In genomic region chr9:4066120-4066519, GRCh38 we compare ENCODE assay signal across 24 cellular contexts.
A peak's percentile ranks its signal among the peaks of the same experiment; 100 is the strongest.
DNase-seq lines count a peak whose midpoint lies in the region; ATAC-seq and TF ChIP-seq lines count a peak whose summit lies in the region.
"Had no signal": no experiment of that assay in that cellular context is flagged by ENCODE, and none has a peak within 500 bp of the region (broad histone marks: within the 10 kb centered on the region; RNA-seq: fewer than 3 reads in every experiment).

No MANE protein-coding gene starts in this region.

- H3K27me3 ChIP-seq in SK-N-SH (ENCODE audit: insufficient read depth) (no peaks in the 10 kb centered on the region), endodermal cell (ENCODE audit: control insufficient read depth, insufficient read depth, low read length, poor library complexity, severe bottlenecking) (no peaks in the 10 kb centered on the region), upper lobe of left lung (no peaks in the 10 kb centered on the region), thyroid gland (no peaks in the 10 kb centered on the region)
- H3K27me3 ChIP-seq: ovary, transverse colon had no signal

- CTCF ChIA-PET in SK-N-SH (lab: Yijun Ruan, JAX) (no interaction called here), MCF 10A (lab: Yijun Ruan, JAX) (interaction anchor here (0.6 to 0.7 kb wide), 2 partner anchors 21 to 131 kb away, joined by 3 read pairs; no protein-coding TSS in a partner anchor)

- H3K27me3 Mint-ChIP-seq in endodermal cell (ENCODE audit: insufficient read depth) (no peaks in the 10 kb centered on the region), MCF 10A (ENCODE audit: insufficient read depth, unreplicated experiment) (no peaks in the 10 kb centered on the region)
- H3K27me3 Mint-ChIP-seq: stimulated activated naive CD8-positive, alpha-beta T cell treated with anti-CD3 and anti-CD28 coated beads, Interleukin-15, amount 100 ng/mL, for 72 hours had no signal

- TF ChIP-seq CTCF in SK-N-SH (IDR thresholded peaks at IDR 0.05): no peak
- TF ChIP-seq CTCF in endodermal cell (conservative IDR thresholded peaks at IDR 0.05): no peak
- TF ChIP-seq CTCF in upper lobe of left lung (IDR thresholded peaks at IDR 0.05): no peak
- no peak for TF ChIP-seq CTCF in MCF 10A (IDR thresholded peaks at IDR 0.05; ENCODE audit: unreplicated experiment)
- no peak for TF ChIP-seq CTCF in thyroid gland (IDR thresholded peaks at IDR 0.05)

- H3K9me2 ChIP-seq in SK-N-SH: no peaks in the 10 kb centered on the region

- H3K4me3 Mint-ChIP-seq in endodermal cell (no peak overlapping the region), MCF 10A (ENCODE audit: unreplicated experiment) (no peak overlapping the region)
- H3K4me3 Mint-ChIP-seq: CD8-positive, alpha-beta T cell; mesothelial cell of epicardium; naive thymus-derived CD8-positive, alpha-beta T cell; stimulated activated naive CD8-positive, alpha-beta T cell treated with anti-CD3 and anti-CD28 coated beads, Interleukin-15, amount 100 ng/mL, for 72 hours; T-helper 17 cell had no signal

- H3K27ac Mint-ChIP-seq in endodermal cell: no peak overlapping the region
- H3K27ac Mint-ChIP-seq in MCF 10A (ENCODE audit: low read depth, unreplicated experiment): no peak overlapping the region
- H3K27ac Mint-ChIP-seq: CD8-positive, alpha-beta T cell; mesothelial cell of epicardium; stimulated activated naive CD8-positive, alpha-beta T cell treated with anti-CD3 and anti-CD28 coated beads, Interleukin-15, amount 100 ng/mL, for 72 hours; T-helper 17 cell had no signal

- WGBS in SK-N-SH (ENCODE audit: low lambda C conversion rate): 82% methylated on average over 3 of the region's 3 CpGs
- 32 to 38% methylated on average over 1 to 3 of the region's 3 CpGs for WGBS in endodermal cell (ENCODE audit: insufficient coverage in 1 of 2, insufficient read length in 1 of 2), 2 experiments
- WGBS in upper lobe of left lung, 2 donors: 93 to 95% methylated on average over 3 of the region's 3 CpGs
- WGBS in thyroid gland, 2 donors: 87 to 96% methylated on average over 3 of the region's 3 CpGs

- H3K4me2 ChIP-seq in SK-N-SH: no peak overlapping the region

- peaks cover 0 to 6% of the 10 kb centered on the region in 2 experiments for H3K36me3 ChIP-seq in SK-N-SH (replicated peaks in 1 of 2; ENCODE audit: control insufficient read depth in 1 of 2, insufficient read depth in 2 of 2, low read length in 1 of 2)
- H3K36me3 ChIP-seq in endodermal cell (ENCODE audit: control insufficient read depth, insufficient read depth, low read length): no peaks in the 10 kb centered on the region
- H3K36me3 ChIP-seq in upper lobe of left lung: no peaks in the 10 kb centered on the region
- no peaks in the 10 kb centered on the region for H3K36me3 ChIP-seq in thyroid gland
- H3K36me3 ChIP-seq: ovary, transverse colon had no signal

- no peak overlapping the region for H3K27ac ChIP-seq in SK-N-SH (ENCODE audit: low read depth in 2 of 2, low read length in 1 of 2)
- no peak overlapping the region for H3K27ac ChIP-seq in endodermal cell (ENCODE audit: low read depth, low read length)
- H3K27ac ChIP-seq in upper lobe of left lung: no peak overlapping the region
- H3K27ac ChIP-seq in thyroid gland: no peak overlapping the region
- H3K27ac ChIP-seq: ovary, transverse colon had no signal

- peaks cover 0 to 8% of the 10 kb centered on the region in 2 experiments; a peak in 2 of 4 replicates for H3K4me1 ChIP-seq in SK-N-SH (ENCODE audit: control insufficient read depth in 1 of 2, insufficient read depth in 2 of 2, low read depth in 1 of 2, low read length in 1 of 2)
- no peaks in the 10 kb centered on the region for H3K4me1 ChIP-seq in endodermal cell (ENCODE audit: control insufficient read depth, insufficient read depth, low read length)
- peaks cover 0 to 11% (median 0%) of the 10 kb centered on the region in 4 donors for H3K4me1 ChIP-seq in upper lobe of left lung
- H3K4me1 ChIP-seq in thyroid gland: peaks cover 20 to 21% of the 10 kb centered on the region in 2 donors

- H3K4me3 ChIP-seq in SK-N-SH (ENCODE audit: low read depth in 2 of 2, low read length in 1 of 2): no peak overlapping the region
- no peak overlapping the region for H3K4me3 ChIP-seq in endodermal cell (ENCODE audit: low read length)
- no peak overlapping the region for H3K4me3 ChIP-seq in upper lobe of left lung
- no peak overlapping the region for H3K4me3 ChIP-seq in thyroid gland (replicated peaks in 1 of 3)
- H3K4me3 ChIP-seq: ovary, transverse colon had no signal

- peaks cover 6% of the 10 kb centered on the region for H3F3A ChIP-seq in SK-N-SH (replicated peaks; ENCODE audit: insufficient read depth)

- H2AFZ ChIP-seq in SK-N-SH (ENCODE audit: low read depth): no peak overlapping the region

- BruUV-seq in MCF 10A (replicated peaks; lab: Mats Ljungman, UMichigan): no TSS peak

- no peaks in the 10 kb centered on the region for H4K20me1 ChIP-seq in SK-N-SH (ENCODE audit: insufficient read depth)

- TF ChIP-seq RAD21 in SK-N-SH (IDR thresholded peaks at IDR 0.05; ENCODE audit: low read length): no peak

- H3K79me2 ChIP-seq in SK-N-SH (ENCODE audit: insufficient read depth): peaks cover 7% of the 10 kb centered on the region

- H3K9me3 ChIP-seq in SK-N-SH (no peaks in the 10 kb centered on the region), endodermal cell (ENCODE audit: control insufficient read depth, low read length) (peaks cover 7% of the 10 kb centered on the region), upper lobe of left lung (no peaks in the 10 kb centered on the region), thyroid gland (no peaks in the 10 kb centered on the region)
- H3K9me3 ChIP-seq: ovary, transverse colon had no signal

- no peak overlapping the region for H3K9ac ChIP-seq in SK-N-SH
- no peak overlapping the region for H3K9ac ChIP-seq in endodermal cell (ENCODE audit: extremely low read depth, low read length, poor library complexity, severe bottlenecking)

- TF ChIP-seq EP300 in SK-N-SH (IDR thresholded peaks at IDR 0.05; ENCODE audit: borderline replicate concordance in 1 of 2, low read depth in 1 of 2, low read length in 1 of 2): peak in 1 of 2 experiments; percentile 73; a peak in 2 of 4 replicates
- TF ChIP-seq EP300 in upper lobe of left lung (IDR thresholded peaks at IDR 0.05): no peak

- no peak for ATAC-seq in SK-N-SH treated with all-trans-retinoic acid at 6 μM for 48 hours
- ATAC-seq in left lobe of liver: peak; percentile 83
- no peak for ATAC-seq in HG02588 (IDR thresholded peaks at IDR 0.05; ENCODE audit: unreplicated experiment)
- no peak for ATAC-seq in upper lobe of left lung (ENCODE audit: low FRiP score in 2 of 2)
- ATAC-seq: CD8-positive, alpha-beta T cell; left colon; naive thymus-derived CD8-positive, alpha-beta T cell; sciatic nerve; stimulated activated naive CD8-positive, alpha-beta T cell treated with anti-CD3 and anti-CD28 coated beads, Interleukin-15, amount 100 ng/mL, for 72 hours; T-helper 17 cell had no signal

- no peak for TF ChIP-seq POLR2A in upper lobe of left lung (IDR thresholded peaks at IDR 0.05)
- no peak for TF ChIP-seq POLR2A in thyroid gland (IDR thresholded peaks at IDR 0.05)

- DNase-seq in SK-N-SH (peak; percentile 48), endodermal cell (peak; percentile 82), left lobe of liver (ENCODE audit: low spot score) (peak; percentile 74), upper lobe of left lung (no peak), MCF 10A (ENCODE audit: unreplicated experiment) (no peak), thyroid gland (no peak)
- DNase-seq: activated CD4-positive, alpha-beta T cell treated with anti-CD3 and anti-CD28 coated beads for 48 hours; activated naive CD4-positive, alpha-beta T cell treated with anti-CD3 and anti-CD28 coated beads, Interleukin-2, amount 50 U/mL, for 16 hours; AML-193; CD8-positive, alpha-beta T cell; cortex of kidney; GF-D8; left colon; naive thymus-derived CD8-positive, alpha-beta T cell; NCI-H146; NCI-H526 treated with DMSO at 0.1 percent for 48 hours; ovary; stimulated activated naive CD8-positive, alpha-beta T cell treated with anti-CD3 and anti-CD28 coated beads, Interleukin-15, amount 100 ng/mL, for 72 hours; T-helper 17 cell; transverse colon had no signal

- POLR2A ChIA-PET in SK-N-SH (lab: Yijun Ruan, JAX): no interaction called here
- POLR2A ChIA-PET in MCF 10A (lab: Yijun Ruan, JAX): no interaction called here

- H3K4me1 Mint-ChIP-seq in endodermal cell (peaks cover 48% of the 10 kb centered on the region), MCF 10A (ENCODE audit: insufficient read depth, unreplicated experiment) (peaks cover 12% of the 10 kb centered on the region)
- H3K4me1 Mint-ChIP-seq: T-helper 17 cell had no signal

- H3K9me3 Mint-ChIP-seq in endodermal cell (peaks cover 7% of the 10 kb centered on the region), MCF 10A (ENCODE audit: unreplicated experiment) (no peaks in the 10 kb centered on the region)
- H3K9me3 Mint-ChIP-seq: mesothelial cell of epicardium had no signal

- H3K36me3 Mint-ChIP-seq in endodermal cell (ENCODE audit: low read depth): no peaks in the 10 kb centered on the region
- H3K36me3 Mint-ChIP-seq in MCF 10A (ENCODE audit: insufficient read depth, unreplicated experiment): no peaks in the 10 kb centered on the region
- H3K36me3 Mint-ChIP-seq: CD8-positive, alpha-beta T cell; mesothelial cell of epicardium had no signal

- intact Hi-C loops in MCF 10A (cut with micrococcal nuclease): no loop called here
- intact Hi-C loops in thyroid gland (cut with DNase I): no loop called here

TF ChIP-seq in SK-N-SH, 30 proteins besides CTCF, POLR2A, EP300 and RAD21:
- TF ChIP-seq RCOR1 (IDR thresholded peaks at IDR 0.05; ENCODE audit: low read length): peak; percentile 86
- TF ChIP-seq TEAD4 (IDR thresholded peaks at IDR 0.05; ENCODE audit: borderline replicate concordance, insufficient read depth): no peak
- no peak for TF ChIP-seq GABPA (IDR thresholded peaks at IDR 0.05; ENCODE audit: low read depth)
- TF ChIP-seq POLR2AphosphoS5 (IDR thresholded peaks at IDR 0.05; ENCODE audit: low read depth, low read length): no peak
- TF ChIP-seq GATA2 (CRISPR knock-in tag; IDR thresholded peaks at IDR 0.05): peak; percentile 85
TF ChIP-seq in SK-N-SH: peak in this region for 2.

TF ChIP-seq in SK-N-SH treated with all-trans-retinoic acid at 6 μM for 48 hours, 23 proteins besides CTCF, POLR2A, EP300 and RAD21 (continues in another document):
- no peak for TF ChIP-seq PPARA (CRISPR knock-in tag; IDR thresholded peaks at IDR 0.05; ENCODE audit: borderline replicate concordance)
- TF ChIP-seq ESRRG (CRISPR knock-in tag; IDR thresholded peaks at IDR 0.05): no peak
- no peak for TF ChIP-seq RARB (CRISPR knock-in tag; IDR thresholded peaks at IDR 0.05)

Comparison
In these comparisons a context has a peak if more than half of its experiments do, and no peak if none do; other contexts are left out.
1. DNase-seq: peak in SK-N-SH (single experiment), endodermal cell (single experiment) and left lobe of liver (single experiment); none in upper lobe of left lung (0 of 2), MCF 10A (single experiment) and thyroid gland (0 of 2).